In the genomic region with DNA sequence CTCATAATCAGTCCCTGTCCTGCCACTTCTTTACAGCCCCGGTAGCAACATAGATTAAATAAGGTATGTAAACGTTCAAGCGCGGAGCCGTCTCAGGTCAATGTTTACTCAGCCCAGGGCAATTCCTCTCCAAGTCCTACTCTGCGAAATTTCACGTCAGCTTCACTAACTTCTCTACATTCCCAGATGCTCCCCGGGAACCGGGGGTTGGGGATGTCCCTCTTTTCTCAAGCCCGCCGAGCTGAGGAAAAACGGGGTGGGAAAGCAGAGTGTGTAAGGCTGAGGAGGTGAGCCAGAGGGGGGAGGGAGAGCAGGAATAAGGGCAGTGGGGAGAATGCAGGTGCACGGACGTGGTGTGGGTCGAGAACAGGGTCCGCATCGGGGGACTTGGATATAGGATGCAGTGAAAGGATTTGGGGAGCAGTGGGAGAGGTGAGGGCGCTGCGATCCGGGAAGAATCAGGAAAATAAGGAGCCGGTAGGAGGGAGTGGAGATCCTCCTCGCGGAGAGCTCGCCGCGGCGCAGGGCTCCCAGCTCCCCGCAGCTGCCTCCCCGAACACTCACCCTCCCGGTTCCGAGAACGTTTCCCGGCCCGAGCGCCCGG, we compare ENCODE assay signal across 8 cellular contexts. TPM values are rescaled to one million over a fixed set of nuclear protein-coding genes. Genes with fewer than 3 reads are reported as not detected.
DNase-seq lines count a peak whose midpoint lies in the region; ATAC-seq and TF ChIP-seq lines count a peak whose summit lies in the region.

No MANE protein-coding gene starts in this region.

- H3K36me3 Mint-ChIP-seq in HFFc6 (ENCODE audit: low read depth) (no peaks in the 10 kb centered on the region), natural killer cell (no peaks in the 10 kb centered on the region)

- TF ChIP-seq POLR2A in erythroblast (IDR thresholded peaks at IDR 0.05; ENCODE audit: low read length) = no peak

- CTCF ChIA-PET in BJ (lab: Yijun Ruan, JAX) = interaction anchor here (0.6 to 1.9 kb wide), 3 partner anchors 124 to 391 kb away, joined by 3 to 9 read pairs (median 7); no protein-coding TSS in a partner anchor

- no peaks in the 10 kb centered on the region for H3K27me3 ChIP-seq in BJ (ENCODE audit: control insufficient read depth, insufficient read depth, low read length)

- peak overlapping the region; percentile 87 for H3K27ac ChIP-seq in VCaP

- intact Hi-C loops in natural killer cell (cut with micrococcal nuclease) = loop anchor here (10.0 kb wide), 1 partner anchor 169 kb away; no protein-coding TSS in a partner anchor

- no peak for TF ChIP-seq CTCF in BJ (IDR thresholded peaks at IDR 0.05; ENCODE audit: insufficient read depth, low read depth, low read length)
- no peak for TF ChIP-seq CTCF in HFFc6 (IDR thresholded peaks at IDR 0.05)
- no peak for TF ChIP-seq CTCF in VCaP (conservative IDR thresholded peaks at IDR 0.05)
- no peak for TF ChIP-seq CTCF in natural killer cell (IDR thresholded peaks at IDR 0.05)

- peaks cover 11% of the 10 kb centered on the region for H3K27me3 Mint-ChIP-seq in HFFc6 (ENCODE audit: insufficient read depth)
- peaks cover 0 to 12% of the 10 kb centered on the region in 2 donors for H3K27me3 Mint-ChIP-seq in natural killer cell (ENCODE audit: low read depth in 2 of 2)

- ATAC-seq in natural killer cell = no peak
- ATAC-seq in GM18870 (IDR thresholded peaks at IDR 0.05; ENCODE audit: unreplicated experiment) = no peak
- no peak for ATAC-seq in HG03280 (IDR thresholded peaks at IDR 0.05; ENCODE audit: unreplicated experiment)
- ATAC-seq in GM19452 (IDR thresholded peaks at IDR 0.05; ENCODE audit: unreplicated experiment) = no peak

- POLR2A ChIA-PET in BJ (lab: Charles Lee) = no interaction called here

- H3K27ac Mint-ChIP-seq in HFFc6 (peak overlapping the region; percentile 94), natural killer cell (peak overlapping the region; percentile 94 to 98)

- peak overlapping the region; percentile 96 for H3K4me3 Mint-ChIP-seq in HFFc6
- H3K4me3 Mint-ChIP-seq in natural killer cell = peak overlapping the region; percentile 94

- H3K4me3 ChIP-seq in BJ (ENCODE audit: low read depth, low read length) = peak overlapping the region; percentile 77

- H3K4me1 Mint-ChIP-seq in HFFc6 (ENCODE audit: low read depth) (peaks cover 42% of the 10 kb centered on the region), natural killer cell (peaks cover 16 to 24% of the 10 kb centered on the region in 2 donors)

- H3K9me3 Mint-ChIP-seq in HFFc6 = no peaks in the 10 kb centered on the region
- no peaks in the 10 kb centered on the region for H3K9me3 Mint-ChIP-seq in natural killer cell

- H3K36me3 ChIP-seq in BJ (ENCODE audit: control insufficient read depth, insufficient read depth, low read length) = no peaks in the 10 kb centered on the region

- no peak for DNase-seq in BJ (ENCODE audit: low read depth)
- no peak for DNase-seq in HFFc6
- DNase-seq in erythroblast (lab: John Stamatoyannopoulos, UW) = peak; percentile 53 to 72
- peak; percentile 28 for DNase-seq in natural killer cell

RNA-seq across cellular contexts. Expression of a gene that starts 0.5 kb away (rescaled TPM):
- 4.6 and 5.1 TPM in 2 replicates for polyA plus RNA-seq in BJ (2011; rRNA removed)
- 6.4 and 11.2 TPM in 2 replicates for polyA minus RNA-seq in BJ (2011; rRNA and poly(A)+ RNA removed)
- total RNA-seq in HFFc6 (2021; fragmentation: NEBNext Ultra II Directional; extraction: Animal tissue kit (Norgen Biotek cat#: 25700)) = 10 to 100 TPM; 14.2 to 23.8 (median 21.3) TPM
- 10 to 100 TPM; 30.7 to 56.3 (median 35.9) TPM for total RNA-seq in natural killer cell

RNA-seq across cellular contexts. Expression of a gene that starts 26.8 kb away (rescaled TPM):
- polyA plus RNA-seq in BJ (2011; rRNA removed) = 35.2 and 45.3 TPM in 2 replicates
- 17.4 and 27.3 TPM in 2 replicates for polyA minus RNA-seq in BJ (2011; rRNA and poly(A)+ RNA removed)
- 10 to 100 TPM; 22.5 to 28.9 (median 24.9) TPM for total RNA-seq in HFFc6 (2021; fragmentation: NEBNext Ultra II Directional; extraction: Animal tissue kit (Norgen Biotek cat#: 25700))
- 10 to 100 TPM in 1 of 3 donors, 1 to 10 TPM in 2; 7.0 to 11.1 (median 8.2) TPM for total RNA-seq in natural killer cell

Comparison
In these comparisons a context has a peak if more than half of its experiments do, and no peak if none do; other contexts are left out.
1. DNase-seq: peak in erythroblast (2 of 2) and natural killer cell (single experiment); none in BJ (single experiment) and HFFc6 (single experiment).